ENCODE assay signal across 18 cellular contexts in the genomic region with DNA sequence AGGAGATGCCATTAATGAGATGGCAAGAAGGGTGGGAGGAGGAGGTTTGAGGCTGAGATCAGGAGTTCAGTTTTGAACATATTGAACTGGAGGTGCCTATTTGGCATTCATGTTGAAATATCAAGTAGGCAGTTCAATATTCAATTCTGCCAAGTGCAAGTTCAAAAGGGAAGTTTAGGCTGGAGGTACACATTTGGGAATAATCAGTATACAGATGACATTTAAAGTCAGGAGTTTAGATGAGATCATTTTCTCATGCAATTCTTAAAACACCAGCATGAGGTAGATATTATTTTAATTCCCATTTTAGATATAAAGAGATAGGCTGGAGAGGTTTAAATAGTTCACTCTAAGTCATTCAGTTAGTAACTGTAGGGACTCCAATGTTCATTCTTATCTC. TPM values are rescaled to one million over a fixed set of nuclear protein-coding genes. Genes with fewer than 3 reads are reported as not detected.
DNase-seq lines count a peak whose midpoint lies in the region; ATAC-seq and TF ChIP-seq lines count a peak whose summit lies in the region.
"Had no signal": no experiment of that assay in that cellular context is flagged by ENCODE, and none has a peak within 500 bp of the region (broad histone marks: within the 10 kb centered on the region; RNA-seq: fewer than 3 reads in every experiment).

No MANE protein-coding gene starts in this region.

- peaks cover 8% of the 10 kb centered on the region for H3K4me1 Mint-ChIP-seq in dendritic cell treated with granulocyte-macrophage colony-stimulating factor and Interleukin-4, amounts not matched to agents 40 ng/mL and 50 ng/mL, for 4 days (ENCODE audit: low read depth)

- ATAC-seq in HCT116 = no peak
- ATAC-seq in GM21390 (IDR thresholded peaks at IDR 0.05; ENCODE audit: unreplicated experiment) = no peak

- CTCF ChIA-PET in HCT116 (lab: Charles Lee) = interaction anchor here (2.3 kb wide), 1 partner anchor 24 kb away, joined by 8 read pairs; no protein-coding TSS in a partner anchor

- H3K4ac ChIP-seq in mesenchymal stem cell (ENCODE audit: low read depth in 1 of 2, low read length in 2 of 2) = no peak overlapping the region

- H3K14ac ChIP-seq in mesenchymal stem cell (ENCODE audit: low read length in 2 of 2) = no peak overlapping the region

- no peaks in the 10 kb centered on the region for H3K27me3 ChIP-seq in ACC112 (ENCODE audit: insufficient read depth, low read length)
- H3K27me3 ChIP-seq in HCT116 (ENCODE audit: insufficient read depth, low read length) = no peaks in the 10 kb centered on the region
- H3K27me3 ChIP-seq in mesenchymal stem cell (ENCODE audit: control insufficient read depth in 1 of 2, insufficient read depth in 1 of 2, low read length in 2 of 2) = no peaks in the 10 kb centered on the region
- H3K27me3 ChIP-seq: MG63 had no signal

- H3K4me2 ChIP-seq in HCT116 (ENCODE audit: low read length) (no peak overlapping the region), mesenchymal stem cell (ENCODE audit: low read length, poor library complexity, severe bottlenecking) (no peak overlapping the region)

- no peak overlapping the region for H3K4me3 Mint-ChIP-seq in dendritic cell treated with granulocyte-macrophage colony-stimulating factor and Interleukin-4, amounts not matched to agents 40 ng/mL and 50 ng/mL, for 4 days
- H3K4me3 Mint-ChIP-seq: CD4-positive, alpha-beta T cell had no signal

- TF ChIP-seq POLR2A in HCT116 (IDR thresholded peaks at IDR 0.05; ENCODE audit: borderline replicate concordance, extremely low read depth, insufficient read depth, insufficient read length) = no peak

- no peak for TF ChIP-seq CTCF in HCT116 (IDR thresholded peaks at IDR 0.05 in 2 of 3, conservative IDR thresholded peaks at IDR 0.05 in 1 of 3; ENCODE audit: borderline replicate concordance in 1 of 3, insufficient read depth in 1 of 3, low read depth in 2 of 3, low read length in 2 of 3)

- no peaks in the 10 kb centered on the region for H3K79me1 ChIP-seq in mesenchymal stem cell (replicated peaks; ENCODE audit: low read length, poor library complexity, severe bottlenecking)

- peak overlapping the region in 1 of 2 experiments; percentile 44 for H2BK12ac ChIP-seq in mesenchymal stem cell (ENCODE audit: low read length in 2 of 2)

- H3K27ac ChIP-seq in ACC112 (ENCODE audit: low read depth, low read length) (0 out of 2 replicates have a peak overlapping the region, but pooled peaks have one; percentile 6), HCT116 (ENCODE audit: low read depth, low read length) (peak overlapping the region; percentile 96), mesenchymal stem cell (ENCODE audit: low read length, poor library complexity, severe bottlenecking) (no peak overlapping the region)
- H3K27ac ChIP-seq: HL-60 had no signal

- peaks cover 44% of the 10 kb centered on the region for H3K4me1 ChIP-seq in ACC112 (ENCODE audit: control insufficient read depth, insufficient read depth, low read length, unreplicated experiment)
- H3K4me1 ChIP-seq in HCT116 (ENCODE audit: control insufficient read depth in 1 of 2, insufficient read depth in 2 of 2, low read length in 2 of 2) = peaks cover 37 to 71% of the 10 kb centered on the region in 2 experiments
- peaks cover 11% of the 10 kb centered on the region for H3K4me1 ChIP-seq in mesenchymal stem cell (ENCODE audit: control insufficient read depth, insufficient read depth, low read depth, low read length)

- no peaks in the 10 kb centered on the region for H3K79me2 ChIP-seq in ACC112 (ENCODE audit: control insufficient read depth, insufficient read depth, low read length, unreplicated experiment)
- no peaks in the 10 kb centered on the region for H3K79me2 ChIP-seq in HCT116 (ENCODE audit: insufficient read depth, low read length)

- no peak overlapping the region for H3K23ac ChIP-seq in mesenchymal stem cell (ENCODE audit: low read length in 2 of 2)

- H4K8ac ChIP-seq in mesenchymal stem cell (ENCODE audit: low read length) = no peak overlapping the region

- H2BK120ac ChIP-seq in mesenchymal stem cell (ENCODE audit: low read depth, low read length) = no peak overlapping the region

- H2BK15ac ChIP-seq in mesenchymal stem cell (ENCODE audit: low read depth, poor library complexity, severe bottlenecking) = no peak overlapping the region

- no peaks in the 10 kb centered on the region for H4K20me1 ChIP-seq in HCT116 (ENCODE audit: insufficient read depth)

- H3K9me3 ChIP-seq in HCT116 (ENCODE audit: control insufficient read depth in 1 of 2, insufficient read depth in 1 of 2, low read depth in 1 of 2, low read length in 2 of 2) = no peaks in the 10 kb centered on the region
- no peaks in the 10 kb centered on the region for H3K9me3 ChIP-seq in mesenchymal stem cell (ENCODE audit: control insufficient read depth, low read length)
- H3K9me3 ChIP-seq: MG63 had no signal

- DNase-seq in HCT116 (ENCODE audit: low read depth, low spot score) (no peak), mesenchymal stem cell (no peak), Kasumi-1 (lab: John Stamatoyannopoulos, UW) (no peak), NCI-H1694 treated with DMSO at 0.1 percent for 48 hours (lab: John Stamatoyannopoulos, UW) (no peak)
- DNase-seq in stimulated activated naive CD4-positive, alpha-beta T cell (lab: John Stamatoyannopoulos, UW) = no peak
- DNase-seq: CD4-positive, alpha-beta T cell; DMS79 treated with DMSO at 0.1 percent for 48 hours; GDM1; KG1; MG63; NCI-H1105; NCI-H1930; NCI-H2171 treated with DMSO at 0.1 percent for 48 hours; NCI-H82 had no signal

- H3K36me3 ChIP-seq in ACC112 (ENCODE audit: insufficient read depth, low read length) (peaks cover 5% of the 10 kb centered on the region; the same call in 1 of the 2 replicates), HCT116 (ENCODE audit: control insufficient read depth in 1 of 2, insufficient read depth in 2 of 2, low read length in 2 of 2) (0 out of 4 replicates have a peak, but pooled peaks cover 0 to 3% of the 10 kb centered on the region in 2 experiments), mesenchymal stem cell (ENCODE audit: control insufficient read depth in 1 of 2, insufficient read depth in 2 of 2, low read depth in 1 of 2, low read length in 2 of 2) (peaks cover 0 to 17% of the 10 kb centered on the region in 2 experiments)

- POLR2A ChIA-PET in HCT116 (lab: Charles Lee) = no interaction called here

- H3K4me3 ChIP-seq in ACC112 (ENCODE audit: low read depth, low read length) (no peak overlapping the region), HCT116 (replicated peaks in 1 of 2; ENCODE audit: low read depth in 1 of 2, low read length in 2 of 2) (no peak overlapping the region), mesenchymal stem cell (ENCODE audit: insufficient read depth in 1 of 2, low read depth in 1 of 2, low read length in 2 of 2) (no peak overlapping the region)
- H3K4me3 ChIP-seq: MG63 had no signal

- H3K27ac Mint-ChIP-seq in dendritic cell treated with granulocyte-macrophage colony-stimulating factor and Interleukin-4, amounts not matched to agents 40 ng/mL and 50 ng/mL, for 4 days = peak overlapping the region; percentile 11
- H3K27ac Mint-ChIP-seq: CD4-positive, alpha-beta T cell had no signal

- no peaks in the 10 kb centered on the region for H3K27me3 Mint-ChIP-seq in dendritic cell treated with granulocyte-macrophage colony-stimulating factor and Interleukin-4, amounts not matched to agents 40 ng/mL and 50 ng/mL, for 4 days
- H3K27me3 Mint-ChIP-seq: CD4-positive, alpha-beta T cell had no signal

- no peak overlapping the region for H3K18ac ChIP-seq in mesenchymal stem cell (ENCODE audit: low read depth in 1 of 2, low read length in 2 of 2)

- peaks cover 24% of the 10 kb centered on the region for H3K36me3 Mint-ChIP-seq in dendritic cell treated with granulocyte-macrophage colony-stimulating factor and Interleukin-4, amounts not matched to agents 40 ng/mL and 50 ng/mL, for 4 days (ENCODE audit: low read depth)

- no peak overlapping the region for H2AK5ac ChIP-seq in mesenchymal stem cell (ENCODE audit: low read length, severe bottlenecking)

- H3K9ac ChIP-seq in HCT116 (ENCODE audit: low read length) = no peak overlapping the region
- peak overlapping the region; percentile 21 for H3K9ac ChIP-seq in mesenchymal stem cell (ENCODE audit: low read length)

- intact Hi-C loops in HCT116 (cut with micrococcal nuclease) = loop anchor here (5.0 kb wide), 2 partner anchors 246 to 356 kb away; a partner anchor contains a TSS
- intact Hi-C loops in dendritic cell treated with granulocyte-macrophage colony-stimulating factor and Interleukin-4, amounts not matched to agents 40 ng/mL and 50 ng/mL, for 4 days (cut with micrococcal nuclease) = no loop called here

- TF ChIP-seq RAD21 in HCT116 (IDR thresholded peaks at IDR 0.05; ENCODE audit: low read depth) = no peak

- H4K91ac ChIP-seq in mesenchymal stem cell (ENCODE audit: low read length) = no peak overlapping the region

- H2AFZ ChIP-seq in ACC112 (ENCODE audit: low read length, unreplicated experiment) = no peak overlapping the region
- no peak overlapping the region for H2AFZ ChIP-seq in HCT116 (ENCODE audit: low read depth, low read length, poor library complexity, severe bottlenecking)
- H2AFZ ChIP-seq in mesenchymal stem cell (ENCODE audit: low read depth, low read length) = no peak overlapping the region

- H2BK5ac ChIP-seq in mesenchymal stem cell (ENCODE audit: low read depth, low read length, poor library complexity, severe bottlenecking) = no peak overlapping the region

- RAD21 ChIA-PET in HCT116 (lab: Charles Lee; ENCODE audit: low non-redundant PET in 1 of 2, low total read pairs in 2 of 2, uncharacterized antibody in 2 of 2, unreplicated experiment in 2 of 2) = no interaction called here

- no peaks in the 10 kb centered on the region for H3K9me2 ChIP-seq in HCT116 (ENCODE audit: insufficient read depth)

- no peaks in the 10 kb centered on the region for H3K9me3 Mint-ChIP-seq in dendritic cell treated with granulocyte-macrophage colony-stimulating factor and Interleukin-4, amounts not matched to agents 40 ng/mL and 50 ng/mL, for 4 days
- H3K9me3 Mint-ChIP-seq: CD4-positive, alpha-beta T cell had no signal

- no TSS peak for BruUV-seq in HCT116 (replicated peaks; lab: Mats Ljungman, UMichigan)

TF ChIP-seq in HCT116, 20 proteins besides CTCF, POLR2A, EP300 and RAD21 (continues in another document):
- TF ChIP-seq JUND (IDR thresholded peaks at IDR 0.05) (no peak), CBX3 (IDR thresholded peaks at IDR 0.05; ENCODE audit: low read depth) (no peak), ZFX (IDR thresholded peaks at IDR 0.05) (no peak), TCF7L2 (IDR thresholded peaks at IDR 0.05; ENCODE audit: borderline replicate concordance, extremely low read depth, insufficient read depth, insufficient read length) (no peak)
- TF ChIP-seq, protein P1, sequence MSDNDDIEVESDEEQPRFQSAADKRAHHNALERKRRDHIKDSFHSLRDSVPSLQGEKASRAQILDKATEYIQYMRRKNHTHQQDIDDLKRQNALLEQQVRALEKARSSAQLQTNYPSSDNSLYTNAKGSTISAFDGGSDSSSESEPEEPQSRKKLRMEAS (IDR thresholded peaks at IDR 0.05) = no peak

RNA-seq across cellular contexts. Expression of a gene that starts 26.1 kb away (rescaled TPM):
- 20.6 TPM for total RNA-seq in HCT116 (2021; ENCODE audit: unreplicated experiment)
- 9.2 and 11.5 TPM in 2 replicates for polyA plus RNA-seq in HCT116 (2012)
- polyA plus RNA-seq in mesenchymal stem cell (2013, experiment 1 of 2) = 11.2 TPM
- 11.6 TPM for polyA plus RNA-seq in mesenchymal stem cell (2013, experiment 2 of 2)
